ENCODE assay signal across 20 cellular contexts in the genomic region with DNA sequence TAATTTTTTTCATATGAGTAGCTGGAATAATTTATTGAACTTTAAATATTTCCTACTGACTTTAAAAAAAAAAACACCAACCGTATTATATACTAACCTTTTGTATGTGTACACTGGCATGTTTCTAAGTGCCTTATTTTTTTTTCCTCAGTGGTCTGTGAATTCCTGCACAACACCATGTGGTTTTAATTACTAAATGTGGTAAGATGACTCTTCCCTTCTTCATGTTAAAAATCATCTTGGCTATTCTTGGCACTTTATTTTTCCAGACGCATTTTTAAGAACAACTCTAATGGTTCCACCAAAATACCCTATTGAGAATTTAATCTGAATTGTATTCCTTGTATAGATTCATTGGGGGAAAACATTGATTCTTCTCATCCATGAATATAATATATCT. TPM values are rescaled to one million over a fixed set of nuclear protein-coding genes. Genes with fewer than 3 reads are reported as not detected.
DNase-seq lines count a peak whose midpoint lies in the region; ATAC-seq and TF ChIP-seq lines count a peak whose summit lies in the region.
"Had no signal": no experiment of that assay in that cellular context is flagged by ENCODE, and none has a peak within 500 bp of the region (broad histone marks: within the 10 kb centered on the region; RNA-seq: fewer than 3 reads in every experiment).

No MANE protein-coding gene starts in this region.

- H3K36me3 Mint-ChIP-seq in natural killer cell: peaks cover 12% of the 10 kb centered on the region
- H3K36me3 Mint-ChIP-seq in natural killer cell treated with Interleukin-12 subunit alpha and Interleukin-12 subunit beta and Interleukin-15 and Interleukin-18, amount 100 ng/mL, for 72 hours: peaks cover 10% of the 10 kb centered on the region

- in situ Hi-C loops in astrocyte of the cerebellum (cut with HindIII; ENCODE audit: low sequenced_read_pairs) (no loop called here), transverse colon (cut with MboI; ENCODE audit: low pct_ligation_motif_present in 1 of 4, low pct_unique_long_range_greater_than_20kb in 1 of 4, low sequenced_read_pairs in 3 of 4) (no loop called here)

- no peaks in the 10 kb centered on the region for H3K9me3 Mint-ChIP-seq in natural killer cell
- no peaks in the 10 kb centered on the region for H3K9me3 Mint-ChIP-seq in natural killer cell treated with Interleukin-12 subunit alpha and Interleukin-12 subunit beta and Interleukin-15 and Interleukin-18, amount 100 ng/mL, for 72 hours
- H3K9me3 Mint-ChIP-seq: activated naive CD4-positive, alpha-beta T cell treated with anti-CD3 and anti-CD28 coated beads, Interleukin-2, amount 50 U/mL, for 24 hours; memory B cell had no signal

- H3K27me3 Mint-ChIP-seq in natural killer cell (ENCODE audit: low read depth in 2 of 2): no peaks in the 10 kb centered on the region
- no peaks in the 10 kb centered on the region for H3K27me3 Mint-ChIP-seq in natural killer cell treated with Interleukin-12 subunit alpha and Interleukin-12 subunit beta and Interleukin-15 and Interleukin-18, amount 100 ng/mL, for 72 hours
- H3K27me3 Mint-ChIP-seq: activated naive CD4-positive, alpha-beta T cell treated with anti-CD3 and anti-CD28 coated beads, Interleukin-2, amount 50 U/mL, for 24 hours; CD4-positive, alpha-beta memory T cell; memory B cell had no signal

- peak overlapping the region; percentile 37 for H3K4me3 Mint-ChIP-seq in natural killer cell
- H3K4me3 Mint-ChIP-seq in natural killer cell treated with Interleukin-12 subunit alpha and Interleukin-12 subunit beta and Interleukin-15 and Interleukin-18, amount 100 ng/mL, for 72 hours: no peak overlapping the region
- H3K4me3 Mint-ChIP-seq: activated CD8-positive, alpha-beta T cell treated with anti-CD3 and anti-CD28 coated beads, Interleukin-2, amount 10 ng/mL, durations not matched to agents 7 days and 5 days; activated naive CD4-positive, alpha-beta T cell treated with anti-CD3 and anti-CD28 coated beads, Interleukin-2, amount 50 U/mL, for 24 hours; memory B cell; nephron progenitor cell; WTC11 had no signal

- TF ChIP-seq CTCF in natural killer cell (IDR thresholded peaks at IDR 0.05) (no peak), astrocyte of the cerebellum (IDR thresholded peaks at IDR 0.05; ENCODE audit: low read depth, low read length, missing control alignments) (no peak), foreskin fibroblast (IDR thresholded peaks at IDR 0.05; ENCODE audit: low read depth, low read length) (no peak), transverse colon (IDR thresholded peaks at IDR 0.05) (no peak)

- no peak for TF ChIP-seq POLR2A in transverse colon (IDR thresholded peaks at IDR 0.05)

- no peak overlapping the region for H3K27ac ChIP-seq in aorta (ENCODE audit: low read depth in 1 of 2, low read length in 2 of 2)
- no peak overlapping the region for H3K27ac ChIP-seq in transverse colon
- H3K27ac ChIP-seq: cardiac muscle cell had no signal

- intact Hi-C loops in natural killer cell (cut with micrococcal nuclease): loop anchor here (2.0 kb wide), 1 partner anchor 251 kb away; no protein-coding TSS in a partner anchor
- intact Hi-C loops in aorta (cut with DNase I): no loop called here
- intact Hi-C loops in transverse colon (cut with DNase I; ENCODE audit: low total_unique reads): no loop called here

- H3K27ac Mint-ChIP-seq in natural killer cell: peak overlapping the region; percentile 30 to 70
- no peak overlapping the region for H3K27ac Mint-ChIP-seq in natural killer cell treated with Interleukin-12 subunit alpha and Interleukin-12 subunit beta and Interleukin-15 and Interleukin-18, amount 100 ng/mL, for 72 hours
- H3K27ac Mint-ChIP-seq: activated CD8-positive, alpha-beta T cell treated with anti-CD3 and anti-CD28 coated beads, Interleukin-2, amount 10 ng/mL, durations not matched to agents 7 days and 5 days; memory B cell had no signal

- H3K4me3 ChIP-seq in astrocyte of the cerebellum (ENCODE audit: low read depth, low read length): no peak overlapping the region
- no peak overlapping the region for H3K4me3 ChIP-seq in foreskin fibroblast (ENCODE audit: low read depth in 1 of 2, low read length in 2 of 2)
- H3K4me3 ChIP-seq in aorta (ENCODE audit: low read length in 2 of 2): no peak overlapping the region
- no peak overlapping the region for H3K4me3 ChIP-seq in transverse colon
- H3K4me3 ChIP-seq: cardiac muscle cell had no signal

- no peaks in the 10 kb centered on the region for H3K36me3 ChIP-seq in aorta (ENCODE audit: control insufficient read depth in 1 of 2, insufficient read depth in 2 of 2, low read length in 1 of 2)
- peaks cover 0 to 9% (median 0%) of the 10 kb centered on the region in 4 donors for H3K36me3 ChIP-seq in transverse colon
- H3K36me3 ChIP-seq: cardiac muscle cell had no signal

- 7 to 19% methylated on average over 2 of the region's 2 CpGs for WGBS in aorta, 2 donors
- WGBS in transverse colon (ENCODE audit: low coverage in 1 of 2), 2 donors: 74 to 84% methylated on average over 2 of the region's 2 CpGs

- H3K27me3 ChIP-seq in aorta (ENCODE audit: control insufficient read depth in 1 of 2, insufficient read depth in 2 of 2, low read length in 1 of 2) (no peaks in the 10 kb centered on the region), transverse colon (no peaks in the 10 kb centered on the region)
- H3K27me3 ChIP-seq: cardiac muscle cell had no signal

- DNase-seq in natural killer cell (no peak), astrocyte of the cerebellum (ENCODE audit: low read depth) (peak; percentile 77), foreskin fibroblast (peak; percentile 66 to 83), aorta (no peak), transverse colon (no peak), SIG-M5 treated with dmso at 0.1 percent for 504 hours (lab: John Stamatoyannopoulos, UW; ENCODE audit: unreplicated experiment) (no peak)
- no peak for DNase-seq in natural killer cell treated with Interleukin-12 subunit alpha and Interleukin-12 subunit beta and Interleukin-15 and Interleukin-18, amount 100 ng/mL, for 72 hours (ENCODE audit: low spot score)
- DNase-seq: activated CD8-positive, alpha-beta T cell treated with anti-CD3 and anti-CD28 coated beads, Interleukin-2, amount 10 ng/mL, durations not matched to agents 7 days and 5 days; activated T-cell treated with anti-CD3 and anti-CD28 coated beads, Interleukin-2, amount 50 U/mL, for 48 hours; CD4-positive, alpha-beta memory T cell; DMS79; NCI-H524 treated with DMSO at 0.1 percent for 48 hours; nephron progenitor cell; Right ventricle myocardium superior; trophoblast cell had no signal

- peaks cover 71 to 73% of the 10 kb centered on the region in 2 donors for H3K4me1 Mint-ChIP-seq in natural killer cell
- peaks cover 52 to 65% of the 10 kb centered on the region in 2 donors for H3K4me1 Mint-ChIP-seq in natural killer cell treated with Interleukin-12 subunit alpha and Interleukin-12 subunit beta and Interleukin-15 and Interleukin-18, amount 100 ng/mL, for 72 hours (ENCODE audit: low read depth in 2 of 2)

- TF ChIP-seq EP300 in transverse colon (IDR thresholded peaks at IDR 0.05; ENCODE audit: low read depth): no peak

- ATAC-seq in natural killer cell (no peak), aorta (ENCODE audit: low FRiP score) (peak; percentile 41), HG02840 (IDR thresholded peaks at IDR 0.05; ENCODE audit: low FRiP score, unreplicated experiment) (no peak)
- no peak for ATAC-seq in natural killer cell treated with Interleukin-12 subunit alpha and Interleukin-12 subunit beta and Interleukin-15 and Interleukin-18, amount 100 ng/mL, for 72 hours
- ATAC-seq: activated CD8-positive, alpha-beta T cell treated with anti-CD3 and anti-CD28 coated beads, Interleukin-2, amount 10 ng/mL, durations not matched to agents 7 days and 5 days; WTC11 had no signal

- no peaks in the 10 kb centered on the region for H3K9me3 ChIP-seq in aorta (ENCODE audit: control insufficient read depth, low read length)
- no peaks in the 10 kb centered on the region for H3K9me3 ChIP-seq in transverse colon

- peaks cover 0 to 2% of the 10 kb centered on the region in 2 donors for H3K4me1 ChIP-seq in aorta (ENCODE audit: control insufficient read depth in 1 of 2, insufficient read depth in 2 of 2, low read length in 2 of 2)
- H3K4me1 ChIP-seq in transverse colon: peaks cover 0 to 45% (median 4%) of the 10 kb centered on the region in 4 donors

RNA-seq across cellular contexts. Expression of a gene that starts 28.4 kb away (rescaled TPM):
- total RNA-seq in natural killer cell (10 to 100 TPM; 74.0 to 99.8 (median 86.4) TPM), aorta (10 to 100 TPM; 43.2 to 45.3 TPM), transverse colon (10 to 100 TPM; 32.2 to 68.3 (median 51.8) TPM)
- total RNA-seq in natural killer cell treated with Interleukin-12 subunit alpha and Interleukin-12 subunit beta and Interleukin-15 and Interleukin-18, amount 100 ng/mL, for 72 hours: 10 to 100 TPM; 32.7 to 37.6 TPM
- 10 to 100 TPM; 33.5 to 39.1 TPM for polyA plus RNA-seq in aorta

Comparison
In these comparisons a context has a peak if more than half of its experiments do, and no peak if none do; other contexts are left out.
1. H3K27ac Mint-ChIP-seq: peak in natural killer cell (2 of 2); none in natural killer cell treated with Interleukin-12 subunit alpha and Interleukin-12 subunit beta and Interleukin-15 and Interleukin-18, amount 100 ng/mL, for 72 hours (0 of 2).
2. DNase-seq: peak in astrocyte of the cerebellum (single experiment) and foreskin fibroblast (2 of 2); none in natural killer cell (single experiment), natural killer cell treated with Interleukin-12 subunit alpha and Interleukin-12 subunit beta and Interleukin-15 and Interleukin-18, amount 100 ng/mL, for 72 hours (single experiment), aorta (0 of 2), transverse colon (single experiment) and SIG-M5 treated with dmso at 0.1 percent for 504 hours (single experiment).